Comparison of ENCODE assay signal across 21 cellular contexts in the genomic region with DNA sequence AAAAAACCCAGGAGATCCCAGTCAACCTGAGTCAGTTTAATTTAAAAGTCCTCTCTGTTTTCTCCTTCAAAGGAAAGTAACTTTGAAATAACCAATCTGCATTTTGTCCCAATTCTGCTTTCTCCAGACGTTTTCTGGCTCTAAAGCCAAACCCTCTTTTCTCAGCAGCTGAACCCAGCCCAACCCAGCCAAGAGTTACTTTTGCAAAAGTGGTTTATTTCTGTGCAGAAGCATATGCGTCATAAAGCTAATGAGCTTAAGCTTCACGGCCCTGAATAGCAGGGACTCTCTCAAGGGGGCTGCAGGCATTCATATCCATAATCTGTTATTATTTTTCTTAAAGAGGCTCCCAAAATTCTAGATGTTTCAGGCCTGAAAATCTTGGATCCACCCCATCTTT.
"Had no signal": no experiment of that assay in that cellular context is flagged by ENCODE, and none has a peak within 500 bp of the region (broad histone marks: within the 10 kb centered on the region; RNA-seq: fewer than 3 reads in every experiment).

No MANE protein-coding gene starts in this region.

- H3K4me1 ChIP-seq: esophagus muscularis mucosa, gastrocnemius medialis, heart right ventricle, left lung, lower lobe of right lung had no signal

- DNase-seq: dermis blood vessel endothelial cell; dorsolateral prefrontal cortex; effector CD4-positive, alpha-beta T cell; effector memory CD4-positive, alpha-beta T cell; foreskin fibroblast; foreskin melanocyte; gastrocnemius medialis; glutamatergic neuron; head of caudate nucleus; heart right ventricle; hippocampal formation; left cardiac atrium; left lung; left ventricle myocardium superior; lower lobe of right lung; mesenchymal stem cell; mucosa of descending colon; naive B cell; naive thymus-derived CD8-positive, alpha-beta T cell had no signal

- H3K27me3 ChIP-seq: dorsolateral prefrontal cortex, esophagus muscularis mucosa, gastrocnemius medialis, heart right ventricle had no signal

- H3K4me3 ChIP-seq: coronary artery, dorsolateral prefrontal cortex, esophagus muscularis mucosa, gastrocnemius medialis, heart right ventricle, left lung, lower lobe of right lung, mucosa of descending colon had no signal

- ATAC-seq: gastrocnemius medialis; heart right ventricle; left cardiac atrium; left lung; left ventricle myocardium superior; lower lobe of right lung; mucosa of descending colon; naive thymus-derived CD8-positive, alpha-beta T cell had no signal

- H3K9me3 ChIP-seq: esophagus muscularis mucosa, gastrocnemius medialis, left lung, lower lobe of right lung, mucosa of descending colon had no signal

- H3K27ac ChIP-seq: coronary artery, dorsolateral prefrontal cortex, esophagus muscularis mucosa, gastrocnemius medialis, heart right ventricle, left lung, lower lobe of right lung had no signal

- H3K36me3 ChIP-seq: esophagus muscularis mucosa, gastrocnemius medialis, heart right ventricle, left lung, lower lobe of right lung had no signal
